In genomic region chr1:167120899-167121298, GRCh38 we compare ENCODE assay signal across 8 cellular contexts. TPM values are rescaled to one million over a fixed set of nuclear protein-coding genes. Genes with fewer than 3 reads are reported as not detected.
DNase-seq lines count a peak whose midpoint lies in the region; ATAC-seq lines count a peak whose summit lies in the region.

No MANE protein-coding gene starts in this region.

- peak overlapping the region; percentile 90 for H3K4me3 Mint-ChIP-seq in activated naive CD4-positive, alpha-beta T cell treated with anti-CD3 and anti-CD28 coated beads, Interleukin-2, amount 50 U/mL, for 24 hours

- H3K36me3 ChIP-seq in MG63 = no peaks in the 10 kb centered on the region

- ATAC-seq in stimulated activated naive CD8-positive, alpha-beta T cell treated with anti-CD3 and anti-CD28 coated beads, Interleukin-15, Interleukin-2, amounts not matched to agents 100 U/mL and 50 U/mL, for 24 hours = no peak
- ATAC-seq in GM21367 (IDR thresholded peaks at IDR 0.05; ENCODE audit: unreplicated experiment) (no peak), GM21390 (IDR thresholded peaks at IDR 0.05; ENCODE audit: unreplicated experiment) (no peak)

- H3K4me3 ChIP-seq in MG63 = peak overlapping the region; percentile 24; the same call in 1 of the 2 replicates
- H3K4me3 ChIP-seq in iPS-18c (ENCODE audit: insufficient read depth, low read depth, low read length) = peak overlapping the region; percentile 38; the same call in 1 of the 2 replicates

- H3K9me3 ChIP-seq in MG63 (no peaks in the 10 kb centered on the region), iPS-18c (ENCODE audit: control insufficient read depth, insufficient read depth, low read length) (no peaks in the 10 kb centered on the region)

- DNase-seq in MG63 = no peak
- peak; percentile 18 for DNase-seq in stimulated activated naive CD8-positive, alpha-beta T cell treated with anti-CD3 and anti-CD28 coated beads, Interleukin-15, Interleukin-2, amounts not matched to agents 100 U/mL and 50 U/mL, for 24 hours
- DNase-seq in RKO (ENCODE audit: low spot score) = no peak
- DNase-seq in NCI-H2171 (lab: John Stamatoyannopoulos, UW) = no peak

- H3K27me3 ChIP-seq in MG63 = no peaks in the 10 kb centered on the region

- peaks cover 12% of the 10 kb centered on the region for H3K4me1 Mint-ChIP-seq in activated naive CD4-positive, alpha-beta T cell treated with anti-CD3 and anti-CD28 coated beads, Interleukin-2, amount 50 U/mL, for 24 hours

- peaks cover 1% of the 10 kb centered on the region for H3K27me3 Mint-ChIP-seq in activated naive CD4-positive, alpha-beta T cell treated with anti-CD3 and anti-CD28 coated beads, Interleukin-2, amount 50 U/mL, for 24 hours

- H3K36me3 Mint-ChIP-seq in activated naive CD4-positive, alpha-beta T cell treated with anti-CD3 and anti-CD28 coated beads, Interleukin-2, amount 50 U/mL, for 24 hours = no peaks in the 10 kb centered on the region

- H3K9me3 Mint-ChIP-seq in activated naive CD4-positive, alpha-beta T cell treated with anti-CD3 and anti-CD28 coated beads, Interleukin-2, amount 50 U/mL, for 24 hours = no peaks in the 10 kb centered on the region

- no peak overlapping the region for H3K27ac Mint-ChIP-seq in activated naive CD4-positive, alpha-beta T cell treated with anti-CD3 and anti-CD28 coated beads, Interleukin-2, amount 50 U/mL, for 24 hours

RNA-seq across cellular contexts. Expression of gene STYXL2, which starts 27.0 kb away (rescaled TPM):
- total RNA-seq in MG63 (2014; rRNA removed; shearing (Covaris generic); ENCODE audit: low replicate concordance) = 0.07 TPM in 1 of 2 replicates, not detected in the other

RNA-seq across cellular contexts. Expression of gene GPA33, which starts 30.7 kb away (rescaled TPM):
- not detected in 2 replicates for total RNA-seq in MG63 (2014; rRNA removed; shearing (Covaris generic); ENCODE audit: low replicate concordance)
